Comparison of ENCODE assay signal across 8 cellular contexts in the genomic region with DNA sequence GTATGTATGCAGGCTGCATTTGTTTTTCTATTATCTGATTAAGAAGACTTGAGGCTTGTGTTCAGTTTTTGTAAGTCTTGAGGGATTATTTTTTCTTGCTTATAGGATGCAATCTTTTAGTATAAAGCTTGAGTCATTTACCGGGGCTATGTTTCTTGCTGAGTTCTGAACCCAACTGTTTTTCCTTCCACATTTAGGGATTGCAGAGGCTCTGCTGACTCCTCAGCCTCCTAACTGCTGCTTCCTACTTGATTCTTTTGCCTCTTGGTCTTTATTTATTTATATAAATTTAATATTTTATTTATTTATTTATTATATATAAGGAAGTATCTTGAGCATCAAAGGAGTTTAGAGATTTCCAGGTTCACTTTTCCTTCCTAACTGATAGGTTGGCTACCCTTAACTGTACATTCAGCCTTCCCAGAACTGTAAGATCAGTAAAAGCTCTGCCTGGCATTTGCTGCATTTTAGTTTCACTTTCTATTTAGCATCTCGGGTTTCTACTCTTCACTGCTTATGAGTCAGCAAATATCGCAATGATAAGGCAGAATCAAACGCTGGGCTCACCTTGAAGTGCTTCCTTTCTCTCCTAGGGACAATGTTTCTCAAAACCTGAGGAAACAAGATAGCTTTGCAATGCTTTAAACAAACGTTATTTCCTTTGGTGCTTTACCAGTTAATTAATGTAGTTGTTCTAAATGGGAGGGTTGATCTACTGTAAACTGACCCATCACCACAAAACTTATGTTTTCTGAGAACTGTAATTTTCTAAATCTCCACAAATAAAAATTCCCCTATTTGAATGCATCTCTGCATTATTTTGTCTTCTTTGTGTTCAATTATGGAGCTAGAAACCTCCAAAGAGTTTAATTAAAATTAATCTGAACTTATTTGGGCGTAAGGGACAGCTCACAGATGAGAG.
DNase-seq lines count a peak whose midpoint lies in the region; ATAC-seq, FAIRE-seq and TF ChIP-seq lines count a peak whose summit lies in the region.

No MANE protein-coding gene starts in this region.

- H3K27ac ChIP-seq in A549: peak overlapping the region; percentile 87
- H3K27ac ChIP-seq in dorsolateral prefrontal cortex: peak overlapping the region in 27 of 59 donors; percentile 3 to 84 (median 29)
- no peak overlapping the region for H3K27ac ChIP-seq in vagina

- peak overlapping the region; percentile 51 for H3K9ac ChIP-seq in Loucy (ENCODE audit: low read depth, low read length, poor library complexity, severe bottlenecking)

- WGBS in A549 (ENCODE audit: missing lambda C conversion rate): 17% methylated on average over 6 of the region's 6 CpGs

- H4K20me1 ChIP-seq in Loucy (ENCODE audit: insufficient read depth, low read length, poor library complexity, severe bottlenecking): no peaks in the 10 kb centered on the region

- intact Hi-C loops in dorsolateral prefrontal cortex (cut with DNase I): no loop called here
- intact Hi-C loops in vagina (cut with DNase I): no loop called here

- POLR2A ChIA-PET in A549 (lab: Yijun Ruan, JAX): interaction anchor here (0.5 kb wide), 1 partner anchor 311 kb away, joined by 5 read pairs; no protein-coding TSS in a partner anchor

- TF ChIP-seq CTCF in A549 (IDR thresholded peaks at IDR 0.05) (no peak), GM10266 (IDR thresholded peaks at IDR 0.05; ENCODE audit: control insufficient read depth, insufficient read depth, low read depth, missing control alignments) (no peak), Loucy (conservative IDR thresholded peaks at IDR 0.05; ENCODE audit: low read length) (no peak), dorsolateral prefrontal cortex (IDR thresholded peaks at IDR 0.05 in 54 of 56, conservative IDR thresholded peaks at IDR 0.05 in 2 of 56; ENCODE audit: low read depth in 1 of 56, partially characterized antibody in 56 of 56) (peak in 1 of 56 donors; percentile 11), mesothelial cell of epicardium (IDR thresholded peaks at IDR 0.05; ENCODE audit: unreplicated experiment) (no peak), vagina (IDR thresholded peaks at IDR 0.05) (no peak)

- peak overlapping the region; percentile 89 for H3K27ac Mint-ChIP-seq in mesothelial cell of epicardium

- no peak for TF ChIP-seq RAD21 in A549 (conservative IDR thresholded peaks at IDR 0.05 in 1 of 2, IDR thresholded peaks at IDR 0.05 in 1 of 2)

- CTCF ChIA-PET in A549 (lab: Yijun Ruan, JAX): interaction anchor here (1.1 kb wide), 2 partner anchors 10 to 31 kb away, joined by 3 read pairs; no protein-coding TSS in a partner anchor

- H3F3A ChIP-seq in Loucy (ENCODE audit: low read depth): no peaks in the 10 kb centered on the region

- H3K36me3 ChIP-seq in Loucy (ENCODE audit: insufficient read depth, low read length) (no peaks in the 10 kb centered on the region), vagina (no peaks in the 10 kb centered on the region)

- no peak for TF ChIP-seq EP300 in A549 (IDR thresholded peaks at IDR 0.05)

- H3K4me1 Mint-ChIP-seq in mesothelial cell of epicardium: peaks cover 7% of the 10 kb centered on the region

- H3K9me3 ChIP-seq in A549 (no peaks in the 10 kb centered on the region), Loucy (ENCODE audit: insufficient read depth, low read depth, low read length) (no peaks in the 10 kb centered on the region), vagina (no peaks in the 10 kb centered on the region)

- no peak for TF ChIP-seq POLR2A in A549 (IDR thresholded peaks at IDR 0.05; ENCODE audit: low read length)
- TF ChIP-seq POLR2A in vagina (IDR thresholded peaks at IDR 0.05): no peak

- H3K27me3 ChIP-seq in Loucy (ENCODE audit: insufficient read depth, low read length, poor library complexity, severe bottlenecking) (no peaks in the 10 kb centered on the region), dorsolateral prefrontal cortex (peaks cover 0 to 3% (median 0%) of the 10 kb centered on the region in 45 donors), vagina (no peaks in the 10 kb centered on the region)

- peak overlapping the region; percentile 91 for H2AFZ ChIP-seq in Loucy (ENCODE audit: low read length)

- H3K9me3 Mint-ChIP-seq in mesothelial cell of epicardium: peaks cover 4% of the 10 kb centered on the region

- H3K9me2 ChIP-seq in Loucy (replicated peaks; ENCODE audit: low read depth, low read length): no peaks in the 10 kb centered on the region

- no peaks in the 10 kb centered on the region for H3K27me3 Mint-ChIP-seq in mesothelial cell of epicardium (ENCODE audit: low read depth)

- peak overlapping the region; percentile 88 for H3K4me2 ChIP-seq in A549
- peak overlapping the region; percentile 73 for H3K4me2 ChIP-seq in Loucy (ENCODE audit: low read depth, low read length, poor library complexity, severe bottlenecking)

- no peaks in the 10 kb centered on the region for H3K36me3 Mint-ChIP-seq in mesothelial cell of epicardium

- peak; percentile 72 for FAIRE-seq in A549 (lab: Jason Lieb, UNC)

- peak; percentile 79 to 84 for DNase-seq in A549 (ENCODE audit: low read depth in 1 of 2, low spot score in 1 of 2)
- peak; percentile 39 for DNase-seq in GM10266 (ENCODE audit: extremely low spot score)
- DNase-seq in SHP77 (lab: John Stamatoyannopoulos, UW): peak; percentile 76 to 85
- DNase-seq in dorsolateral prefrontal cortex: no peak
- DNase-seq in mesothelial cell of epicardium (ENCODE audit: low spot score in 2 of 2, unreplicated experiment in 2 of 2): no peak
- no peak for DNase-seq in vagina (ENCODE audit: extremely low spot score in 2 of 2)

- peaks cover 10% of the 10 kb centered on the region for H3K4me1 ChIP-seq in A549
- peaks cover 10% of the 10 kb centered on the region for H3K4me1 ChIP-seq in Loucy (ENCODE audit: insufficient read depth, low read length, poor library complexity, severe bottlenecking)
- H3K4me1 ChIP-seq in vagina: peaks cover 4% of the 10 kb centered on the region

- peak overlapping the region; percentile 58 for H3K4me3 Mint-ChIP-seq in mesothelial cell of epicardium

- H3K79me2 ChIP-seq in Loucy (ENCODE audit: insufficient read depth, low read length): no peaks in the 10 kb centered on the region

- H3K4me3 ChIP-seq in A549: peak overlapping the region; percentile 33
- H3K4me3 ChIP-seq in Loucy (ENCODE audit: low read length, poor library complexity, severe bottlenecking): peak overlapping the region; percentile 72
- H3K4me3 ChIP-seq in dorsolateral prefrontal cortex: peak overlapping the region; percentile 23 to 77 (median 57)
- H3K4me3 ChIP-seq in vagina: peak overlapping the region; percentile 41 to 42

- ATAC-seq in A549 (peak; percentile 87 to 94), HG02571 (IDR thresholded peaks at IDR 0.05; ENCODE audit: unreplicated experiment) (peak; percentile 96)

TF ChIP-seq in A549, 52 proteins besides CTCF, POLR2A, EP300 and RAD21:
- TF ChIP-seq NFE2L2 (conservative IDR thresholded peaks at IDR 0.05; ENCODE audit: low read length) (peak; percentile 94), HDAC2 (IDR thresholded peaks at IDR 0.05) (no peak), FOSL2 (IDR thresholded peaks at IDR 0.05) (no peak), FOSL2 (CRISPR knock-in tag; IDR thresholded peaks at IDR 0.05) (peak; percentile 78), MAFK (IDR thresholded peaks at IDR 0.05; ENCODE audit: partially characterized antibody) (peak; percentile 100), PHF8 (IDR thresholded peaks at IDR 0.05; ENCODE audit: borderline replicate concordance, low read depth) (no peak)
- TF ChIP-seq, protein P1, sequence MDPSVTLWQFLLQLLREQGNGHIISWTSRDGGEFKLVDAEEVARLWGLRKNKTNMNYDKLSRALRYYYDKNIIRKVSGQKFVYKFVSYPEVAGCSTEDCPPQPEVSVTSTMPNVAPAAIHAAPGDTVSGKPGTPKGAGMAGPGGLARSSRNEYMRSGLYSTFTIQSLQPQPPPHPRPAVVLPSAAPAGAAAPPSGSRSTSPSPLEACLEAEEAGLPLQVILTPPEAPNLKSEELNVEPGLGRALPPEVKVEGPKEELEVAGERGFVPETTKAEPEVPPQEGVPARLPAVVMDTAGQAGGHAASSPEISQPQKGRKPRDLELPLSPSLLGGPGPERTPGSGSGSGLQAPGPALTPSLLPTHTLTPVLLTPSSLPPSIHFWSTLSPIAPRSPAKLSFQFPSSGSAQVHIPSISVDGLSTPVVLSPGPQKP (IDR thresholded peaks at IDR 0.05; ENCODE audit: low read depth, low read length): no peak

Comparison
In these comparisons a context has a peak if more than half of its experiments do, and no peak if none do; other contexts are left out.
1. DNase-seq: peak in A549 (2 of 2), GM10266 (single experiment) and SHP77 (2 of 2); none in dorsolateral prefrontal cortex (0 of 10), mesothelial cell of epicardium (0 of 2) and vagina (0 of 2).
2. Peak in every context shown above with its lines, with median percentiles within 50 percentile points of each other: H3K4me3 ChIP-seq.